Comparison of ENCODE assay signal across 1 cellular context in the genomic region with DNA sequence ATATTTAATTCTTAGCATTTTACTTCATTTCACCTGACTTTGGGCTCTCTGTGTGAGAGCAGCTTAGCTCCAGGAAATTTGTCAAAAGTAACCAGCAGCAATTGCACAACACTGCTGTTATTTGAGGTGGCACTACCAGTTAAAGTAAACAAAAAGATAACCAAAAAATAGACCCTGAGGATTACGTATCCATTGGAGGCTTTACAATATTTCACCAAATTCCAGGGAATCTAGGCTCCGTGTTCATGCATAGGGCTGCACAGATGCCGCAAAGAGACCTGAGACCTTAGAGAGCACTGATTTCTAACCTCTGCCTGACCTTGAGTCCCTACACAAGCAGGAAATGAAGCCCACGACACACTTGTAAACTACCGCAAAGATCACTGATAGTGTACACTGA.
A peak's percentile ranks its signal among the peaks of the same experiment; 100 is the strongest.
TF ChIP-seq lines count a peak whose summit lies in the region.

No MANE protein-coding gene starts in this region.

TF ChIP-seq in HepG2, 621 proteins besides CTCF, POLR2A, EP300 and RAD21 (continued from another document):
- TF ChIP-seq, protein P1, sequence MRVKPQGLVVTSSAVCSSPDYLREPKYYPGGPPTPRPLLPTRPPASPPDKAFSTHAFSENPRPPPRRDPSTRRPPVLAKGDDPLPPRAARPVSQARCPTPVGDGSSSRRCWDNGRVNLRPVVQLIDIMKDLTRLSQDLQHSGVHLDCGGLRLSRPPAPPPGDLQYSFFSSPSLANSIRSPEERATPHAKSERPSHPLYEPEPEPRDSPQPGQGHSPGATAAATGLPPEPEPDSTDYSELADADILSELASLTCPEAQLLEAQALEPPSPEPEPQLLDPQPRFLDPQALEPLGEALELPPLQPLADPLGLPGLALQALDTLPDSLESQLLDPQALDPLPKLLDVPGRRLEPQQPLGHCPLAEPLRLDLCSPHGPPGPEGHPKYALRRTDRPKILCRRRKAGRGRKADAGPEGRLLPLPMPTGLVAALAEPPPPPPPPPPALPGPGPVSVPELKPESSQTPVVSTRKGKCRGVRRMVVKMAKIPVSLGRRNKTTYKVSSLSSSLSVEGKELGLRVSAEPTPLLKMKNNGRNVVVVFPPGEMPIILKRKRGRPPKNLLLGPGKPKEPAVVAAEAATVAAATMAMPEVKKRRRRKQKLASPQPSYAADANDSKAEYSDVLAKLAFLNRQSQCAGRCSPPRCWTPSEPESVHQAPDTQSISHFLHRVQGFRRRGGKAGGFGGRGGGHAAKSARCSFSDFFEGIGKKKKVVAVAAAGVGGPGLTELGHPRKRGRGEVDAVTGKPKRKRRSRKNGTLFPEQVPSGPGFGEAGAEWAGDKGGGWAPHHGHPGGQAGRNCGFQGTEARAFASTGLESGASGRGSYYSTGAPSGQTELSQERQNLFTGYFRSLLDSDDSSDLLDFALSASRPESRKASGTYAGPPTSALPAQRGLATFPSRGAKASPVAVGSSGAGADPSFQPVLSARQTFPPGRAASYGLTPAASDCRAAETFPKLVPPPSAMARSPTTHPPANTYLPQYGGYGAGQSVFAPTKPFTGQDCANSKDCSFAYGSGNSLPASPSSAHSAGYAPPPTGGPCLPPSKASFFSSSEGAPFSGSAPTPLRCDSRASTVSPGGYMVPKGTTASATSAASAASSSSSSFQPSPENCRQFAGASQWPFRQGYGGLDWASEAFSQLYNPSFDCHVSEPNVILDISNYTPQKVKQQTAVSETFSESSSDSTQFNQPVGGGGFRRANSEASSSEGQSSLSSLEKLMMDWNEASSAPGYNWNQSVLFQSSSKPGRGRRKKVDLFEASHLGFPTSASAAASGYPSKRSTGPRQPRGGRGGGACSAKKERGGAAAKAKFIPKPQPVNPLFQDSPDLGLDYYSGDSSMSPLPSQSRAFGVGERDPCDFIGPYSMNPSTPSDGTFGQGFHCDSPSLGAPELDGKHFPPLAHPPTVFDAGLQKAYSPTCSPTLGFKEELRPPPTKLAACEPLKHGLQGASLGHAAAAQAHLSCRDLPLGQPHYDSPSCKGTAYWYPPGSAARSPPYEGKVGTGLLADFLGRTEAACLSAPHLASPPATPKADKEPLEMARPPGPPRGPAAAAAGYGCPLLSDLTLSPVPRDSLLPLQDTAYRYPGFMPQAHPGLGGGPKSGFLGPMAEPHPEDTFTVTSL (CRISPR knock-in tag; IDR thresholded peaks at IDR 0.05; ENCODE audit: borderline replicate concordance), result peak; percentile 66; the same call in 1 of the 2 replicates
- TF ChIP-seq ZFP1 (CRISPR knock-in tag; IDR thresholded peaks at IDR 0.05) (no peak), HOXA7 (CRISPR knock-in tag; IDR thresholded peaks at IDR 0.05) (no peak), ARID4A (CRISPR knock-in tag; IDR thresholded peaks at IDR 0.05; ENCODE audit: borderline replicate concordance) (no peak), SOX13 (IDR thresholded peaks at IDR 0.05) (no peak), SOX13 (CRISPR knock-in tag; conservative IDR thresholded peaks at IDR 0.05 in 1 of 2, IDR thresholded peaks at IDR 0.05 in 1 of 2) (peak in 1 of 2 experiments; percentile 37; a peak in 2 of 4 replicates), SMAD9 (CRISPR knock-in tag; IDR thresholded peaks at IDR 0.05) (no peak)
TF ChIP-seq in HepG2: peak in this region for 26.
